ENCODE assay signal across 28 cellular contexts in the genomic region with DNA sequence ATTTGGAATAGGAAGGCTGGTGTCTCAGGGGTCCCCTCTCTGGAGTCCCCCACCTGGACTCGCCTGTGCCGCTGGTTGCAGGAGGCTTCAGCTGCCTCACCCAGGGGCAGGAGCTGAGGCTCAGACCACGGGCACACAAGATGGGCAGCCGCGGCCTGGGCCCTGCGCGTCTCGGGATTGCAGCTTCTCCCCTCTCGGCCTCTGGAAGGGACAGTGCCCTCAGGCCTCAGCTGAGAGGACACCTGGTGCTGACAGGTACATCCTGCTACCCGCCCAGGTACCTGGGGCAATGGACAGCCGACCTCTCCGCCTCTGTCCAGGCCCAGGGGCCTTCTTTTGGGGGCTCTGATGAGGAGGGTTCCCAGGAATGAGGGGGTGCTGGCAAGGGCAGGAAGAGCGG. TPM values are rescaled to one million over a fixed set of nuclear protein-coding genes. Genes with fewer than 3 reads are reported as not detected.
"Had no signal": no experiment of that assay in that cellular context is flagged by ENCODE, and none has a peak within 500 bp of the region (broad histone marks: within the 10 kb centered on the region; RNA-seq: fewer than 3 reads in every experiment).

No MANE protein-coding gene starts in this region.

- DNase-seq: stimulated activated CD4-positive, alpha-beta T cell treated with anti-CD3 and anti-CD28 coated beads, Interleukin-2, amount 100 ng/mL, for 48 hours; stimulated activated CD4-positive, alpha-beta T cell treated with anti-CD3 and anti-CD28 coated beads, Interleukin-4, amount 100 ng/mL, for 1 hour; stimulated activated CD4-positive, alpha-beta T cell treated with anti-CD3 and anti-CD28 coated beads, Interleukin-4, amount 100 ng/mL, for 24 hours; stimulated activated CD4-positive, alpha-beta T cell treated with anti-CD3 and anti-CD28 coated beads, Interleukin-4, amount 100 ng/mL, for 4 hours; stimulated activated CD8-positive, alpha-beta memory T cell treated with anti-CD3 and anti-CD28 coated beads, Interleukin-4, amount 100 ng/mL, for 48 hours; stimulated activated naive B cell treated with anti-CD40 and anti-IgM and Interleukin-4, amounts not matched to agents 10 μg/mL and 1 μg/mL and 100 μg/mL, for 72 hours; stimulated activated naive CD4-positive, alpha-beta T cell; stimulated activated naive CD4-positive, alpha-beta T cell treated with Interleukin-2 at 50 U/mL for 16 hours; stimulated activated naive CD8-positive, alpha-beta T cell treated with anti-CD3 and anti-CD28 coated beads, Interleukin-15, amount 100 ng/mL, for 72 hours; stimulated activated naive CD8-positive, alpha-beta T cell treated with anti-CD3 and anti-CD28 coated beads, Interleukin-15, Interleukin-2, amounts not matched to agents 100 U/mL and 50 U/mL, for 24 hours; stomach; substantia nigra; testis; thyroid gland; tibial artery; transverse colon; trophoblast cell; upper lobe of right lung; uterus had no signal

- H3K4me1 ChIP-seq: stomach, suprapubic skin, testis, thyroid gland, tibial artery, tibial nerve, transverse colon, upper lobe of left lung, upper lobe of right lung, uterus, vagina had no signal

- FAIRE-seq: urothelium cell line had no signal

- H3K27ac ChIP-seq: stomach, suprapubic skin, testis, thoracic aorta, thyroid gland, tibial artery, tibial nerve, transverse colon, upper lobe of left lung, upper lobe of right lung, uterus, vagina had no signal

- H3K4me3 ChIP-seq: stomach, suprapubic skin, testis, thoracic aorta, thyroid gland, tibial artery, tibial nerve, transverse colon, upper lobe of left lung, upper lobe of right lung, uterus, vagina had no signal

- H3K36me3 ChIP-seq: stomach, suprapubic skin, thoracic aorta, thyroid gland, tibial artery, tibial nerve, transverse colon, upper lobe of left lung, upper lobe of right lung, uterus, vagina had no signal

- H3K27me3 ChIP-seq: testis, thyroid gland, vagina had no signal

- H3K9me3 ChIP-seq: stomach, suprapubic skin, testis, thoracic aorta, thyroid gland, tibial artery, tibial nerve, transverse colon, upper lobe of left lung, upper lobe of right lung, uterus, vagina had no signal

- ATAC-seq: stimulated activated effector memory CD8-positive, alpha-beta T cell treated with anti-CD3 and anti-CD28 coated beads, Interleukin-12 subunit alpha, Interleukin-12 subunit beta, amount 100 ng/mL, for 72 hours; stimulated activated memory B cell treated with anti-CD40 and anti-IgM and Interleukin-4, amounts not matched to agents 10 μg/mL and 1 μg/mL and 100 μg/mL, for 72 hours; stimulated activated naive B cell treated with anti-CD40 and anti-IgM and Interleukin-4, amounts not matched to agents 10 μg/mL and 1 μg/mL and 100 μg/mL, for 72 hours; stimulated activated naive CD8-positive, alpha-beta T cell treated with anti-CD3 and anti-CD28 coated beads, Interleukin-15, amount 100 ng/mL, for 72 hours; stimulated activated naive CD8-positive, alpha-beta T cell treated with anti-CD3 and anti-CD28 coated beads, Interleukin-15, Interleukin-2, amounts not matched to agents 100 U/mL and 50 U/mL, for 24 hours; upper lobe of right lung had no signal

RNA-seq across cellular contexts. Expression of gene UNC5A, which starts 38.3 kb away (rescaled TPM):
- total RNA-seq: suprapubic skin, thoracic aorta, tibial nerve, ureter, vagina had no signal
